In the genomic region with DNA sequence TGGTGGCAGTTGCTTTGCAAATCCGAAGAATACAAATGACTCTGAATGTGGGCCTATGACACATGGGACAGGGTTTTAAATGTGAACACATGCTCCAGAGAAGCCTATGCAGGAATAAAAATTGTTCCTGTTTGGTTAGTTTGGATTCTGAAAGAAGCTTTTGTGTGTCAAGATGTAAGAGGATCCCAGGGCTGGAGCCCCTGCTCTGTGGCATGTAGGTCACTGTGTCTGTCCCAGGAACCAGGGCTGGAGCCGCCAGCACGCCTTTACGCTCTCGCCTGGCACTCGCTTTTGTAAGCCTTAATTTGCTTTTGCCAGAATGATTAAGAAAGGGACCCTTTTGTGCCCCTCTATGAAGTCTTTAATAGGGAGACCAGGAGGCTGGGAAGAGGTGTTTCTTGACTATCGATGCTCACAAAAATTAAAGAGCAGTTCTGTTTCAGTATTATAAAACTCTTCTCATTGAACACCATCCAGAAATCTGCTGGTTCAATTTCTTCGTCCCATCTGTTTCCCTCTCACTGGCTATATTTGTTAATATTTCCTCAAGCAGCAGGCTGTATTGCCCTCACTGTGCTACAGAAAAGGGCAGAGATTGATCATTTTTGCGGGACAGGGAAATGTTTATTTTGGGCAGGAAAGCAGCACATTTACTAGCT, we compare ENCODE assay signal across 1 cellular context.
TF ChIP-seq lines count a peak whose summit lies in the region.

No MANE protein-coding gene starts in this region.

TF ChIP-seq in HepG2, 621 proteins besides CTCF, POLR2A, EP300 and RAD21 (continued from another document):
- TF ChIP-seq, protein P1, sequence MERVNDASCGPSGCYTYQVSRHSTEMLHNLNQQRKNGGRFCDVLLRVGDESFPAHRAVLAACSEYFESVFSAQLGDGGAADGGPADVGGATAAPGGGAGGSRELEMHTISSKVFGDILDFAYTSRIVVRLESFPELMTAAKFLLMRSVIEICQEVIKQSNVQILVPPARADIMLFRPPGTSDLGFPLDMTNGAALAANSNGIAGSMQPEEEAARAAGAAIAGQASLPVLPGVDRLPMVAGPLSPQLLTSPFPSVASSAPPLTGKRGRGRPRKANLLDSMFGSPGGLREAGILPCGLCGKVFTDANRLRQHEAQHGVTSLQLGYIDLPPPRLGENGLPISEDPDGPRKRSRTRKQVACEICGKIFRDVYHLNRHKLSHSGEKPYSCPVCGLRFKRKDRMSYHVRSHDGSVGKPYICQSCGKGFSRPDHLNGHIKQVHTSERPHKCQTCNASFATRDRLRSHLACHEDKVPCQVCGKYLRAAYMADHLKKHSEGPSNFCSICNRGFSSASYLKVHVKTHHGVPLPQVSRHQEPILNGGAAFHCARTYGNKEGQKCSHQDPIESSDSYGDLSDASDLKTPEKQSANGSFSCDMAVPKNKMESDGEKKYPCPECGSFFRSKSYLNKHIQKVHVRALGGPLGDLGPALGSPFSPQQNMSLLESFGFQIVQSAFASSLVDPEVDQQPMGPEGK (CRISPR knock-in tag; IDR thresholded peaks at IDR 0.05), result no peak
- TF ChIP-seq NKX3-1 (CRISPR knock-in tag; IDR thresholded peaks at IDR 0.05), result no peak
TF ChIP-seq in HepG2: peak in this region for 0.
